In the genomic region with DNA sequence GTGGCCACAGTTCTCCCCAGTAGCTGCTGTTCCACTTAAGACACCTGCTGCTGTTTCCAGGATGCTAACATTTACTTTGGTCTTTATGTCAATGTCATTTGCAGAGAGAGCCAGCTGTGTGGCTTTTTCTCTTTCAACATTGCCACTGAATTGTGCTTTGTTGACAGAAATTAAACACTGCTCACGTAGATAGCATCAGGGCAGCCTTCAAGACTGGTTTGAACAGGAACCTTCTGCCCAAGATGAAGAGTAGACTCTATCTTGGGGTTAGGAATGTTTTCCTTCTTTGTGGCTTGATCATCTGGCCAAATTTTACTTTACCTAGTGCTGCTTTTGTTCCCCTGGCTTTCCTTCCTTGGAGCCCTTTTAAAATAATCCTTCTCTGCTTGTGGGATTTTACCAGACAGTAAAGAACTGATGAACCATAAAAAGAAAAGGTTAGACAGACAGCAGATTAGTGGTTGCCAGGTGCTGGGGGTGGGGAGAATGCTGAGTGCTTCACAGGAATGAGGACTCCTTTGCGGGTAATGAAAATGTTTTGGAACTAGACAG, we compare ENCODE assay signal across 8 cellular contexts. TPM values are rescaled to one million over a fixed set of nuclear protein-coding genes. Genes with fewer than 3 reads are reported as not detected.
DNase-seq lines count a peak whose midpoint lies in the region; ATAC-seq, FAIRE-seq and TF ChIP-seq lines count a peak whose summit lies in the region.

No MANE protein-coding gene starts in this region.

- H3K4me3 Mint-ChIP-seq in CD14-positive monocyte, result no peak overlapping the region

- no peaks in the 10 kb centered on the region for H3K79me2 ChIP-seq in Loucy (ENCODE audit: insufficient read depth, low read length)

- no peaks in the 10 kb centered on the region for H4K20me1 ChIP-seq in Loucy (ENCODE audit: insufficient read depth, low read length, poor library complexity, severe bottlenecking)

- H3K4me1 ChIP-seq in Loucy (ENCODE audit: insufficient read depth, low read length, poor library complexity, severe bottlenecking), result peaks cover 60% of the 10 kb centered on the region

- H3K36me3 ChIP-seq in Loucy (ENCODE audit: insufficient read depth, low read length), result no peaks in the 10 kb centered on the region

- H3K36me3 Mint-ChIP-seq in CD14-positive monocyte, result peaks cover 7 to 9% of the 10 kb centered on the region in 2 donors

- H3K27ac Mint-ChIP-seq in CD14-positive monocyte, result no peak overlapping the region

- FAIRE-seq in D721Med (lab: Jason Lieb, UNC), result no peak

- peak overlapping the region; percentile 60 for H3K4me3 ChIP-seq in Loucy (ENCODE audit: low read length, poor library complexity, severe bottlenecking)

- H3K4me1 Mint-ChIP-seq in CD14-positive monocyte, result peaks cover 30% of the 10 kb centered on the region

- no peaks in the 10 kb centered on the region for H3K9me2 ChIP-seq in Loucy (replicated peaks; ENCODE audit: low read depth, low read length)

- no peaks in the 10 kb centered on the region for H3K27me3 ChIP-seq in Loucy (ENCODE audit: insufficient read depth, low read length, poor library complexity, severe bottlenecking)

- no peak for ATAC-seq in GM21737 (IDR thresholded peaks at IDR 0.05; ENCODE audit: unreplicated experiment)

- TF ChIP-seq CTCF in Loucy (conservative IDR thresholded peaks at IDR 0.05; ENCODE audit: low read length) (no peak), CD14-positive monocyte (IDR thresholded peaks at IDR 0.05) (no peak), D721Med (IDR thresholded peaks at IDR 0.05; ENCODE audit: insufficient read depth, missing control alignments) (no peak)

- intact Hi-C loops in CD14-positive monocyte (cut with micrococcal nuclease), result loop anchor here in 1 of 2 donors (10.0 kb wide), 1 partner anchor 48 kb away; a partner anchor contains a TSS

- peaks cover 12% of the 10 kb centered on the region for H3F3A ChIP-seq in Loucy (ENCODE audit: low read depth)

- DNase-seq in COR-L47 (lab: John Stamatoyannopoulos, UW), result peak; percentile 90
- DNase-seq in T follicular helper cell (ENCODE audit: low read depth), result peak; percentile 32
- DNase-seq in medulla oblongata (ENCODE audit: extremely low spot score), result peak; percentile 57
- DNase-seq in AML-193 (lab: John Stamatoyannopoulos, UW), result no peak
- DNase-seq in CD14-positive monocyte (ENCODE audit: low spot score), result no peak
- DNase-seq in D721Med (ENCODE audit: insufficient read length, low spot score), result no peak

- H3K4me2 ChIP-seq in Loucy (ENCODE audit: low read depth, low read length, poor library complexity, severe bottlenecking), result peak overlapping the region; percentile 69

- peaks cover 0 to 2% (median 0%) of the 10 kb centered on the region in 3 donors for H3K27me3 Mint-ChIP-seq in CD14-positive monocyte (ENCODE audit: low read depth in 3 of 3)

- peak overlapping the region; percentile 29; the same call in 1 of the 2 replicates for H2AFZ ChIP-seq in Loucy (ENCODE audit: low read length)

- no peaks in the 10 kb centered on the region for H3K9me3 ChIP-seq in Loucy (ENCODE audit: insufficient read depth, low read depth, low read length)

- no peaks in the 10 kb centered on the region for H3K9me3 Mint-ChIP-seq in CD14-positive monocyte

- peak overlapping the region; percentile 67 for H3K9ac ChIP-seq in Loucy (ENCODE audit: low read depth, low read length, poor library complexity, severe bottlenecking)

RNA-seq across cellular contexts. Expression of a gene that starts 22.6 kb away (rescaled TPM):
- 100 to 1,000 TPM; 201 to 215 TPM for polyA plus RNA-seq in CD14-positive monocyte

RNA-seq across cellular contexts. Expression of a gene that starts 50.5 kb away (rescaled TPM):
- polyA plus RNA-seq in CD14-positive monocyte, result 10 to 100 TPM; 10.3 to 12.6 TPM

Comparison
In these comparisons a context has a peak if more than half of its experiments do, and no peak if none do; other contexts are left out.
1. DNase-seq: peak in COR-L47 (single experiment), T follicular helper cell (single experiment) and medulla oblongata (single experiment); none in AML-193 (0 of 2), CD14-positive monocyte (single experiment) and D721Med (single experiment).